Comparison of ENCODE assay signal across 8 cellular contexts in genomic region chr6:26439552-26440125, GRCh38. TPM values are rescaled to one million over a fixed set of nuclear protein-coding genes. Genes with fewer than 3 reads are reported as not detected.
A peak's percentile ranks its signal among the peaks of the same experiment; 100 is the strongest.
DNase-seq lines count a peak whose midpoint lies in the region; ATAC-seq and TF ChIP-seq lines count a peak whose summit lies in the region.

No MANE protein-coding gene starts in this region.

- H3K36me3 Mint-ChIP-seq in brain (peaks cover 10% of the 10 kb centered on the region), naive B cell (peaks cover 8 to 9% of the 10 kb centered on the region in 2 donors)

- peaks cover 6% of the 10 kb centered on the region for H3K36me3 ChIP-seq in ACC112 (ENCODE audit: insufficient read depth, low read length)

- H3K79me2 ChIP-seq in ACC112 (ENCODE audit: control insufficient read depth, insufficient read depth, low read length, unreplicated experiment) = peaks cover 15% of the 10 kb centered on the region

- H3K4me3 Mint-ChIP-seq in brain (peak overlapping the region in 4 of 5 experiments; percentile 79 to 95 (median 87)), naive B cell (peak overlapping the region; percentile 90 to 100 (median 97))

- ATAC-seq in naive B cell (ENCODE audit: low read depth in 2 of 2) = no peak
- no peak for ATAC-seq in HG02840 (IDR thresholded peaks at IDR 0.05; ENCODE audit: low FRiP score, unreplicated experiment)

- peak overlapping the region; percentile 55 for H2AFZ ChIP-seq in ACC112 (ENCODE audit: low read length, unreplicated experiment)

- no peaks in the 10 kb centered on the region for H3K27me3 ChIP-seq in ACC112 (ENCODE audit: insufficient read depth, low read length)

- peak overlapping the region; percentile 82 for H3K4me3 ChIP-seq in ACC112 (ENCODE audit: low read depth, low read length)
- peak overlapping the region; percentile 76 for H3K4me3 ChIP-seq in Jurkat, Clone E6-1 (ENCODE audit: low read length)

- H3K4me1 Mint-ChIP-seq in brain (peaks cover 16% of the 10 kb centered on the region), naive B cell (peaks cover 23 to 47% (median 29%) of the 10 kb centered on the region in 3 donors)

- DNase-seq in Jurkat, Clone E6-1 (ENCODE audit: low read depth, low spot score) = no peak
- no peak for DNase-seq in naive B cell
- DNase-seq in AG20443 (ENCODE audit: low spot score) = no peak
- no peak for DNase-seq in NCI-H69 (lab: John Stamatoyannopoulos, UW)
- DNase-seq in AG08395 (ENCODE audit: low spot score) = no peak

- H3K27ac Mint-ChIP-seq in brain (peak overlapping the region in 4 of 5 experiments; percentile 87 to 98 (median 92)), naive B cell (peak overlapping the region; percentile 94 to 98 (median 96))

- peaks cover 0 to 6% (median under 1%) of the 10 kb centered on the region in 5 experiments for H3K9me3 Mint-ChIP-seq in brain
- peaks cover 0 to 3% (median 1%) of the 10 kb centered on the region in 7 donors for H3K9me3 Mint-ChIP-seq in naive B cell

- peaks cover 15% of the 10 kb centered on the region for H3K4me1 ChIP-seq in ACC112 (ENCODE audit: control insufficient read depth, insufficient read depth, low read length, unreplicated experiment)

- H3K27ac ChIP-seq in ACC112 (ENCODE audit: low read depth, low read length) = peak overlapping the region; percentile 85

- H3K27me3 Mint-ChIP-seq in brain (no peaks in the 10 kb centered on the region), naive B cell (no peaks in the 10 kb centered on the region)

- no peak for TF ChIP-seq CTCF in brain (conservative IDR thresholded peaks at IDR 0.05)

RNA-seq across cellular contexts. Expression of gene BTN3A3, which starts 0.7 kb away (rescaled TPM):
- 13.9 TPM for polyA plus RNA-seq in Jurkat, Clone E6-1 (2012; ENCODE audit: insufficient read depth, insufficient read length)
- polyA plus RNA-seq in brain (ENCODE audit: insufficient read depth, low read depth, low replicate concordance) (4.3 TPM), naive B cell (ENCODE audit: low read depth in 6 of 6) (10 to 100 TPM; 20.3 to 39.2 (median 27.3) TPM)

RNA-seq across cellular contexts. Expression of gene BTN2A1, which starts 18.1 kb away (rescaled TPM):
- polyA plus RNA-seq in Jurkat, Clone E6-1 (2012; ENCODE audit: insufficient read depth, insufficient read length) = 29.9 TPM
- polyA plus RNA-seq in brain (ENCODE audit: insufficient read depth, low read depth, low replicate concordance) (15.6 TPM), naive B cell (ENCODE audit: low read depth in 6 of 6) (10 to 100 TPM in 5 of 6 donors, 1 to 10 TPM in 1; 8.4 to 21.4 (median 13.0) TPM)

RNA-seq across cellular contexts. Expression of gene BTN3A1, which starts 37.6 kb away (rescaled TPM):
- 29.3 TPM for polyA plus RNA-seq in Jurkat, Clone E6-1 (2012; ENCODE audit: insufficient read depth, insufficient read length)
- polyA plus RNA-seq in brain (ENCODE audit: insufficient read depth, low read depth, low replicate concordance) = 7.7 TPM
- 10 to 100 TPM; 14.0 to 30.0 (median 19.2) TPM for polyA plus RNA-seq in naive B cell (ENCODE audit: low read depth in 6 of 6)

RNA-seq across cellular contexts. Expression of gene BTN2A2, which starts 56.7 kb away (rescaled TPM):
- 12.2 TPM for polyA plus RNA-seq in Jurkat, Clone E6-1 (2012; ENCODE audit: insufficient read depth, insufficient read length)
- polyA plus RNA-seq in brain (ENCODE audit: insufficient read depth, low read depth, low replicate concordance) = 6.6 TPM
- 10 to 100 TPM; 37.9 to 63.8 (median 45.1) TPM for polyA plus RNA-seq in naive B cell (ENCODE audit: low read depth in 6 of 6)
